8 cellular contexts compared by ENCODE assay signal in genomic region chr2:63050916-63051794, GRCh38. TPM values are rescaled to one million over a fixed set of nuclear protein-coding genes. Genes with fewer than 3 reads are reported as not detected.
DNase-seq lines count a peak whose midpoint lies in the region; ATAC-seq and TF ChIP-seq lines count a peak whose summit lies in the region.

No MANE protein-coding gene starts in this region.

- H3F3A ChIP-seq in smooth muscle cell (ENCODE audit: low read depth): no peaks in the 10 kb centered on the region

- no peaks in the 10 kb centered on the region for H3K9me3 Mint-ChIP-seq in activated CD4-positive, alpha-beta T cell treated with anti-CD3 and anti-CD28 coated beads for 36 hours (ENCODE audit: low read depth)
- H3K9me3 Mint-ChIP-seq in glutamatergic neuron (ENCODE audit: unreplicated experiment): peaks cover 23% of the 10 kb centered on the region

- WGBS in smooth muscle cell (ENCODE audit: low lambda C conversion rate): 1% methylated on average over 45 of the region's 50 CpGs

- CTCF ChIA-PET in activated CD4-positive, alpha-beta T cell treated with anti-CD3 and anti-CD28 coated beads for 36 hours (lab: Charles Lee): interaction anchor here (0.7 kb wide), 1 partner anchor 117 kb away, joined by 3 read pairs; no protein-coding TSS in a partner anchor

- peaks cover 79% of the 10 kb centered on the region for H3K27me3 Mint-ChIP-seq in activated CD4-positive, alpha-beta T cell treated with anti-CD3 and anti-CD28 coated beads for 36 hours
- H3K27me3 Mint-ChIP-seq in glutamatergic neuron (ENCODE audit: unreplicated experiment): peaks cover 48% of the 10 kb centered on the region

- H3K4me3 ChIP-seq in WERI-Rb-1 (ENCODE audit: low read depth, low read length) (peak overlapping the region; percentile 82), smooth muscle cell (peak overlapping the region; percentile 53)

- peak overlapping the region; percentile 71 for H3K4me3 Mint-ChIP-seq in activated CD4-positive, alpha-beta T cell treated with anti-CD3 and anti-CD28 coated beads for 36 hours
- peak overlapping the region; percentile 75 for H3K4me3 Mint-ChIP-seq in glutamatergic neuron (ENCODE audit: unreplicated experiment)

- H3K4me1 Mint-ChIP-seq in activated CD4-positive, alpha-beta T cell treated with anti-CD3 and anti-CD28 coated beads for 36 hours: peaks cover 66% of the 10 kb centered on the region
- peaks cover 5% of the 10 kb centered on the region for H3K4me1 Mint-ChIP-seq in glutamatergic neuron (ENCODE audit: low read depth, unreplicated experiment)

- no peak overlapping the region for H2AFZ ChIP-seq in smooth muscle cell (ENCODE audit: low read depth)

- H3K27me3 ChIP-seq in WERI-Rb-1 (ENCODE audit: insufficient read depth, low read depth, severe bottlenecking): peaks cover 76% of the 10 kb centered on the region
- peaks cover 100% of the 10 kb centered on the region for H3K27me3 ChIP-seq in smooth muscle cell (ENCODE audit: low read depth)

- DNase-seq in activated CD4-positive, alpha-beta T cell treated with anti-CD3 and anti-CD28 coated beads for 36 hours: peak; percentile 30
- no peak for DNase-seq in activated CD4-positive, alpha-beta T cell treated with anti-CD3 and anti-CD28 coated beads, Interleukin-2, amount 50 U/mL, for 1 hour
- peak; percentile 22 for DNase-seq in WERI-Rb-1
- DNase-seq in glutamatergic neuron: peak; percentile 26
- DNase-seq in smooth muscle cell (lab: John Stamatoyannopoulos, UW; ENCODE audit: unreplicated experiment): no peak
- no peak for DNase-seq in NCI-H1417 treated with DMSO at 0.1 percent for 48 hours (lab: John Stamatoyannopoulos, UW)
- DNase-seq in stimulated activated naive CD4-positive, alpha-beta T cell treated with Interleukin-2 at 50 U/mL for 16 hours (lab: John Stamatoyannopoulos, UW): no peak

- no peak overlapping the region for H3K27ac Mint-ChIP-seq in activated CD4-positive, alpha-beta T cell treated with anti-CD3 and anti-CD28 coated beads for 36 hours
- no peak overlapping the region for H3K27ac Mint-ChIP-seq in glutamatergic neuron (ENCODE audit: unreplicated experiment)

- H3K4me1 ChIP-seq in smooth muscle cell (ENCODE audit: low read depth): peaks cover 34% of the 10 kb centered on the region

- H3K79me2 ChIP-seq in smooth muscle cell (ENCODE audit: low read depth): no peaks in the 10 kb centered on the region

- H3K9ac ChIP-seq in smooth muscle cell (ENCODE audit: low read depth): no peak overlapping the region

- peak overlapping the region; percentile 86 for H3K4me2 ChIP-seq in smooth muscle cell

- no peaks in the 10 kb centered on the region for H3K36me3 ChIP-seq in WERI-Rb-1
- no peaks in the 10 kb centered on the region for H3K36me3 ChIP-seq in smooth muscle cell (ENCODE audit: low read depth)

- intact Hi-C loops in activated CD4-positive, alpha-beta T cell treated with anti-CD3 and anti-CD28 coated beads for 36 hours (cut with DNase I, micrococcal nuclease): loop anchor here (2.0 to 10.0 kb wide), 9 partner anchors 264 to 791 kb away; partner anchors contain the start of genes MDH1 (in 2 of the 2), WDPCP (in 2 of the 2), EHBP1 (in 1 of the 2) and UGP2 (in 1 of the 2)

- no peak for ATAC-seq in activated CD4-positive, alpha-beta T cell treated with anti-CD3 and anti-CD28 coated beads for 36 hours
- peak; percentile 21 for ATAC-seq in HG02763 (IDR thresholded peaks at IDR 0.05; ENCODE audit: unreplicated experiment)

- POLR2A ChIA-PET in activated CD4-positive, alpha-beta T cell treated with anti-CD3 and anti-CD28 coated beads for 36 hours (lab: Charles Lee): interaction anchor here (0.6 kb wide), 1 partner anchor 352 kb away, joined by 5 read pairs; no protein-coding TSS in a partner anchor

- H3K9me3 ChIP-seq in WERI-Rb-1 (ENCODE audit: severe bottlenecking) (peaks cover 2% of the 10 kb centered on the region), smooth muscle cell (replicated peaks; ENCODE audit: low read depth) (no peaks in the 10 kb centered on the region)

- TF ChIP-seq CTCF in WERI-Rb-1 (IDR thresholded peaks at IDR 0.05; ENCODE audit: low read depth, low read length) (no peak), glutamatergic neuron (IDR thresholded peaks at IDR 0.05; ENCODE audit: partially characterized antibody, unreplicated experiment) (no peak), smooth muscle cell (IDR thresholded peaks at IDR 0.05; ENCODE audit: borderline replicate concordance, insufficient read depth, poor library complexity, severe bottlenecking) (no peak)

- no peaks in the 10 kb centered on the region for H3K36me3 Mint-ChIP-seq in activated CD4-positive, alpha-beta T cell treated with anti-CD3 and anti-CD28 coated beads for 36 hours (ENCODE audit: low read depth)
- H3K36me3 Mint-ChIP-seq in glutamatergic neuron (ENCODE audit: unreplicated experiment): no peaks in the 10 kb centered on the region

- peaks cover 40% of the 10 kb centered on the region for H4K20me1 ChIP-seq in smooth muscle cell (ENCODE audit: low read depth)

- H3K27ac ChIP-seq in WERI-Rb-1 (peak overlapping the region; percentile 42; the same call in 1 of the 2 replicates), smooth muscle cell (ENCODE audit: low read depth) (no peak overlapping the region)

RNA-seq across cellular contexts. Expression of gene OTX1, which starts 0.5 kb away (rescaled TPM):
- total RNA-seq in activated CD4-positive, alpha-beta T cell treated with anti-CD3 and anti-CD28 coated beads for 36 hours: not detected
- total RNA-seq in glutamatergic neuron (ENCODE audit: unreplicated experiment): 0.15 TPM
- total RNA-seq in smooth muscle cell: not detected in 2 replicates
- 0.35 TPM in 1 of 2 replicates, not detected in the other for polyA plus RNA-seq in smooth muscle cell

Comparison
In these comparisons a context has a peak if more than half of its experiments do, and no peak if none do; other contexts are left out.
1. DNase-seq: peak in activated CD4-positive, alpha-beta T cell treated with anti-CD3 and anti-CD28 coated beads for 36 hours (single experiment), WERI-Rb-1 (single experiment) and glutamatergic neuron (single experiment); none in activated CD4-positive, alpha-beta T cell treated with anti-CD3 and anti-CD28 coated beads, Interleukin-2, amount 50 U/mL, for 1 hour (single experiment), smooth muscle cell (single experiment), NCI-H1417 treated with DMSO at 0.1 percent for 48 hours (single experiment) and stimulated activated naive CD4-positive, alpha-beta T cell treated with Interleukin-2 at 50 U/mL for 16 hours (single experiment).